Comparison of ENCODE assay signal across 20 cellular contexts in genomic region chr5:95956900-95957293, GRCh38. TPM values are rescaled to one million over a fixed set of nuclear protein-coding genes. Genes with fewer than 3 reads are reported as not detected.
DNase-seq lines count a peak whose midpoint lies in the region; ATAC-seq, FAIRE-seq and TF ChIP-seq lines count a peak whose summit lies in the region.
"Had no signal": no experiment of that assay in that cellular context is flagged by ENCODE, and none has a peak within 500 bp of the region (broad histone marks: within the 10 kb centered on the region; RNA-seq: fewer than 3 reads in every experiment).

No MANE protein-coding gene starts in this region.

- no peak for ATAC-seq in Right ventricle myocardium superior (ENCODE audit: poor library complexity)
- no peak for ATAC-seq in HG03469 (IDR thresholded peaks at IDR 0.05; ENCODE audit: unreplicated experiment)
- ATAC-seq: GM23338, heart right ventricle had no signal

- no peak overlapping the region for H3K23ac ChIP-seq in mesenchymal stem cell (ENCODE audit: low read length in 2 of 2)

- H3K36me3 Mint-ChIP-seq in chondrocyte (ENCODE audit: low read depth) = peaks cover 5% of the 10 kb centered on the region

- intact Hi-C loops in left ventricle myocardium inferior (cut with micrococcal nuclease) = no loop called here
- intact Hi-C loops in Right ventricle myocardium superior (cut with DNase I) = loop anchor here (10.0 kb wide), 1 partner anchor 52 kb away; no protein-coding TSS in a partner anchor
- intact Hi-C loops in vagina (cut with DNase I) = no loop called here
- intact Hi-C loops in kidney (cut with DNase I) = loop anchor here (10.0 kb wide), 1 partner anchor 378 kb away; no protein-coding TSS in a partner anchor

- no peak overlapping the region for H4K91ac ChIP-seq in mesenchymal stem cell (ENCODE audit: low read length)

- TF ChIP-seq CTCF in left ventricle myocardium inferior (IDR thresholded peaks at IDR 0.05; ENCODE audit: borderline replicate concordance) = no peak
- no peak for TF ChIP-seq CTCF in chondrocyte (IDR thresholded peaks at IDR 0.05)
- TF ChIP-seq CTCF in vagina (IDR thresholded peaks at IDR 0.05) = no peak
- TF ChIP-seq CTCF in kidney (IDR thresholded peaks at IDR 0.05; ENCODE audit: borderline replicate concordance, extremely low read depth, insufficient read depth) = no peak

- H3K27ac ChIP-seq in left ventricle myocardium inferior (replicated peaks) (peak overlapping the region; percentile 13), mesenchymal stem cell (ENCODE audit: low read length, poor library complexity, severe bottlenecking) (no peak overlapping the region), vagina (peak overlapping the region; percentile 99), kidney (ENCODE audit: low read depth in 2 of 2, low read length in 2 of 2) (no peak overlapping the region)

- H3K4me1 ChIP-seq in left ventricle myocardium inferior (peaks cover 83% of the 10 kb centered on the region), mesenchymal stem cell (ENCODE audit: control insufficient read depth, insufficient read depth, low read depth, low read length) (peaks cover 10% of the 10 kb centered on the region), vagina (peaks cover 63% of the 10 kb centered on the region), kidney (ENCODE audit: control insufficient read depth in 1 of 2, insufficient read depth in 1 of 2, low read depth in 1 of 2, low read length in 2 of 2) (peaks cover 5 to 22% of the 10 kb centered on the region in 2 donors)

- H2BK12ac ChIP-seq in mesenchymal stem cell (ENCODE audit: low read length in 2 of 2) = no peak overlapping the region

- H3K14ac ChIP-seq in mesenchymal stem cell (ENCODE audit: low read length in 2 of 2) = no peak overlapping the region

- H3K9me3 ChIP-seq in left ventricle myocardium inferior (replicated peaks) (no peaks in the 10 kb centered on the region), mesenchymal stem cell (ENCODE audit: control insufficient read depth, low read length) (no peaks in the 10 kb centered on the region), vagina (no peaks in the 10 kb centered on the region), kidney (ENCODE audit: control insufficient read depth in 1 of 2, low read length in 2 of 2) (no peaks in the 10 kb centered on the region)
- H3K9me3 ChIP-seq: heart right ventricle, upper lobe of left lung had no signal

- H2AK5ac ChIP-seq in mesenchymal stem cell (ENCODE audit: low read length, severe bottlenecking) = no peak overlapping the region

- peaks cover 6% of the 10 kb centered on the region for H3K79me1 ChIP-seq in mesenchymal stem cell (replicated peaks; ENCODE audit: low read length, poor library complexity, severe bottlenecking)

- no peak for TF ChIP-seq POLR2A in vagina (IDR thresholded peaks at IDR 0.05)

- no peaks in the 10 kb centered on the region for H3K36me3 ChIP-seq in left ventricle myocardium inferior
- peaks cover 0 to under 1% of the 10 kb centered on the region in 2 experiments for H3K36me3 ChIP-seq in mesenchymal stem cell (ENCODE audit: control insufficient read depth in 1 of 2, insufficient read depth in 2 of 2, low read depth in 1 of 2, low read length in 2 of 2)
- no peaks in the 10 kb centered on the region for H3K36me3 ChIP-seq in vagina
- H3K36me3 ChIP-seq in kidney (ENCODE audit: control insufficient read depth in 1 of 2, insufficient read depth in 2 of 2, low read length in 2 of 2) = no peaks in the 10 kb centered on the region
- H3K36me3 ChIP-seq: heart right ventricle, upper lobe of left lung had no signal

- H2BK120ac ChIP-seq in mesenchymal stem cell (ENCODE audit: low read depth, low read length) = no peak overlapping the region

- H3K4me2 ChIP-seq in mesenchymal stem cell (ENCODE audit: low read length, poor library complexity, severe bottlenecking) = no peak overlapping the region
- H3K4me2 ChIP-seq: GM23338 had no signal

- no peaks in the 10 kb centered on the region for H3K27me3 Mint-ChIP-seq in chondrocyte (ENCODE audit: low read depth)

- H3K4me3 ChIP-seq in left ventricle myocardium inferior (no peak overlapping the region), mesenchymal stem cell (ENCODE audit: insufficient read depth in 1 of 2, low read depth in 1 of 2, low read length in 2 of 2) (no peak overlapping the region), vagina (no peak overlapping the region), kidney (ENCODE audit: low read length in 2 of 2) (no peak overlapping the region)
- H3K4me3 ChIP-seq: GM23338 had no signal

- no peak overlapping the region for H3K4ac ChIP-seq in mesenchymal stem cell (ENCODE audit: low read depth in 1 of 2, low read length in 2 of 2)

- no peak overlapping the region for H4K8ac ChIP-seq in mesenchymal stem cell (ENCODE audit: low read length)

- no peak for FAIRE-seq in kidney (lab: Jason Lieb, UNC)
- FAIRE-seq: islet of Langerhans, small intestine had no signal

- no peaks in the 10 kb centered on the region for H3K9me3 Mint-ChIP-seq in chondrocyte (ENCODE audit: low read depth)
- H3K9me3 Mint-ChIP-seq: GM23338 had no signal

- no peak overlapping the region for H2BK15ac ChIP-seq in mesenchymal stem cell (ENCODE audit: low read depth, poor library complexity, severe bottlenecking)

- no peak for DNase-seq in left ventricle myocardium inferior
- DNase-seq in Right ventricle myocardium superior = no peak
- no peak for DNase-seq in chondrocyte (ENCODE audit: low spot score)
- no peak for DNase-seq in mesenchymal stem cell
- DNase-seq in vagina (ENCODE audit: extremely low spot score in 2 of 2) = no peak
- no peak for DNase-seq in GM19238 (ENCODE audit: insufficient read length, low spot score)
- DNase-seq in kidney = no peak
- DNase-seq: ACHN; activated CD4-positive, CD25-positive, alpha-beta regulatory T cell treated with anti-CD3 and anti-CD28 coated beads, Interleukin-2, amount 50 U/mL, for 72 hours; activated gamma-delta T cell treated with Interleukin-2 at 50 U/mL for 16 hours; aorta; cortex of kidney; heart right ventricle; NCI-H2227 treated with DMSO at 0.1 percent for 48 hours; occipital lobe; small intestine had no signal

- no peak overlapping the region for H3K4me3 Mint-ChIP-seq in chondrocyte (ENCODE audit: unreplicated experiment)
- H3K4me3 Mint-ChIP-seq: GM23338 had no signal

- peaks cover 72% of the 10 kb centered on the region for H3K4me1 Mint-ChIP-seq in chondrocyte (ENCODE audit: low read depth)

- peak overlapping the region; percentile 1 for H3K9ac ChIP-seq in mesenchymal stem cell (ENCODE audit: low read length)
- no peak overlapping the region for H3K9ac ChIP-seq in kidney (ENCODE audit: low read length in 2 of 2)

- H2AFZ ChIP-seq in mesenchymal stem cell (ENCODE audit: low read depth, low read length) = no peak overlapping the region
- H2AFZ ChIP-seq: GM23338 had no signal

- no peak overlapping the region for H2BK5ac ChIP-seq in mesenchymal stem cell (ENCODE audit: low read depth, low read length, poor library complexity, severe bottlenecking)

- no peak overlapping the region for H3K18ac ChIP-seq in mesenchymal stem cell (ENCODE audit: low read depth in 1 of 2, low read length in 2 of 2)

- H3K27me3 ChIP-seq in left ventricle myocardium inferior (ENCODE audit: low read depth) = no peaks in the 10 kb centered on the region
- no peaks in the 10 kb centered on the region for H3K27me3 ChIP-seq in mesenchymal stem cell (ENCODE audit: control insufficient read depth in 1 of 2, insufficient read depth in 1 of 2, low read length in 2 of 2)
- no peaks in the 10 kb centered on the region for H3K27me3 ChIP-seq in vagina
- H3K27me3 ChIP-seq: heart right ventricle, upper lobe of left lung had no signal

- peak overlapping the region; percentile 34 for H3K27ac Mint-ChIP-seq in chondrocyte (ENCODE audit: unreplicated experiment)
- H3K27ac Mint-ChIP-seq: GM23338 had no signal

RNA-seq across cellular contexts. Expression of gene ELL2, which starts 4.8 kb away (rescaled TPM):
- total RNA-seq in left ventricle myocardium inferior = 21.0 TPM
- 30.8 TPM for total RNA-seq in Right ventricle myocardium superior
- total RNA-seq in chondrocyte = 51.7 to 83.8 TPM (median 59.3 TPM) in 3 replicates
- polyA plus RNA-seq in mesenchymal stem cell (2013, experiment 1 of 2) = 31.5 TPM
- 32.3 TPM for polyA plus RNA-seq in mesenchymal stem cell (2013, experiment 2 of 2)
- total RNA-seq in vagina = 113 TPM
- total RNA-seq in kidney = 37.2 TPM
- polyA plus RNA-seq in kidney (ENCODE audit: insufficient read depth, low read depth, low replicate concordance) = 10.1 TPM

Comparison
In these comparisons a context has a peak if more than half of its experiments do, and no peak if none do; other contexts are left out.
1. intact Hi-C loops: an anchor here in Right ventricle myocardium superior (10.0 kb wide) and kidney (10.0 kb wide); none called in left ventricle myocardium inferior and vagina.
2. H3K27ac ChIP-seq: peak in left ventricle myocardium inferior (single experiment) and vagina (single experiment); none in mesenchymal stem cell (single experiment) and kidney (0 of 2).